Comparison of ENCODE assay signal across 8 cellular contexts in genomic region chr17:2710075-2710803, GRCh38. TPM values are rescaled to one million over a fixed set of nuclear protein-coding genes. Genes with fewer than 3 reads are reported as not detected.
DNase-seq lines count a peak whose midpoint lies in the region; ATAC-seq and TF ChIP-seq lines count a peak whose summit lies in the region.

No MANE protein-coding gene starts in this region.

- intact Hi-C loops in colonic mucosa (cut with DNase I) (no loop called here), natural killer cell (cut with micrococcal nuclease) (no loop called here)

- no peak for ATAC-seq in natural killer cell
- no peak for ATAC-seq in GM18517 (IDR thresholded peaks at IDR 0.05; ENCODE audit: unreplicated experiment)

- peak overlapping the region; percentile 81 for H3K4me3 Mint-ChIP-seq in natural killer cell

- H3K9ac ChIP-seq in colonic mucosa (ENCODE audit: low read depth in 2 of 2, low read length in 2 of 2), result peak overlapping the region; percentile 78 to 81

- no peaks in the 10 kb centered on the region for H3K9me3 Mint-ChIP-seq in natural killer cell

- peak; percentile 29 for DNase-seq in CD1c-positive myeloid dendritic cell (ENCODE audit: extremely low spot score)
- DNase-seq in colonic mucosa, result no peak
- no peak for DNase-seq in natural killer cell
- no peak for DNase-seq in central memory CD4-positive, alpha-beta T cell
- no peak for DNase-seq in SIG-M5 (lab: John Stamatoyannopoulos, UW)
- no peak for DNase-seq in NK-92 treated with Interleukin-12 subunit alpha and Interleukin-12 subunit beta, amount 100 ng/mL, for 24 hours (lab: John Stamatoyannopoulos, UW)

- no peaks in the 10 kb centered on the region for H3K27me3 ChIP-seq in colonic mucosa

- H3K27me3 Mint-ChIP-seq in natural killer cell (ENCODE audit: low read depth in 2 of 2), result no peaks in the 10 kb centered on the region

- H3K9me3 ChIP-seq in KOPT-K1 (ENCODE audit: insufficient read depth, low read length, poor library complexity, severe bottlenecking), result no peaks in the 10 kb centered on the region
- H3K9me3 ChIP-seq in colonic mucosa, result no peaks in the 10 kb centered on the region

- H3K4me3 ChIP-seq in colonic mucosa, result peak overlapping the region; percentile 87

- peaks cover 32 to 48% of the 10 kb centered on the region in 2 donors for H3K4me1 Mint-ChIP-seq in natural killer cell

- H3K27ac ChIP-seq in KOPT-K1 (ENCODE audit: low read depth, low read length, poor library complexity, severe bottlenecking) (peak overlapping the region; percentile 85), colonic mucosa (peak overlapping the region; percentile 71)

- peaks cover 25% of the 10 kb centered on the region for H3K4me1 ChIP-seq in colonic mucosa

- peak overlapping the region; percentile 26 to 75 for H3K27ac Mint-ChIP-seq in natural killer cell

- TF ChIP-seq CTCF in colonic mucosa (IDR thresholded peaks at IDR 0.05) (no peak), natural killer cell (IDR thresholded peaks at IDR 0.05) (no peak)

- peaks cover 11% of the 10 kb centered on the region; the same call in 1 of the 2 replicates for H3K36me3 ChIP-seq in KOPT-K1 (ENCODE audit: insufficient read depth, low read length)
- no peaks in the 10 kb centered on the region for H3K36me3 ChIP-seq in colonic mucosa

- no peaks in the 10 kb centered on the region for H3K36me3 Mint-ChIP-seq in natural killer cell

RNA-seq across cellular contexts. Expression of gene CLUH, which starts 1.3 kb away (rescaled TPM):
- 100 to 1,000 TPM; 111 to 285 TPM for total RNA-seq in colonic mucosa
- total RNA-seq in natural killer cell, result 10 to 100 TPM; 34.6 to 43.5 (median 42.1) TPM

RNA-seq across cellular contexts. Expression of gene CCDC92B, which starts 39.2 kb away (rescaled TPM):
- total RNA-seq in colonic mucosa (1 to 10 TPM in 1 of 2 donors, under 1 TPM in 1; 0.72 to 1.8 TPM), natural killer cell (not detected)
